Comparison of ENCODE assay signal across 8 cellular contexts in genomic region chr5:177302354-177303110, GRCh38. TPM values are rescaled to one million over a fixed set of nuclear protein-coding genes. Genes with fewer than 3 reads are reported as not detected.
DNase-seq lines count a peak whose midpoint lies in the region; ATAC-seq and TF ChIP-seq lines count a peak whose summit lies in the region.

No MANE protein-coding gene starts in this region.

- TF ChIP-seq POLR2A in tibial nerve (IDR thresholded peaks at IDR 0.05) = no peak

- H3K9ac ChIP-seq in BLaER1 (peak overlapping the region; percentile 92), HUES64 (ENCODE audit: low read depth, low read length) (peak overlapping the region; percentile 97; the same call in 1 of the 2 replicates)

- H3K27me3 ChIP-seq in BLaER1 = no peaks in the 10 kb centered on the region
- no peaks in the 10 kb centered on the region for H3K27me3 ChIP-seq in HUES64 (ENCODE audit: insufficient read depth, low read length)
- no peaks in the 10 kb centered on the region for H3K27me3 ChIP-seq in tibial nerve

- H3K36me3 ChIP-seq in BLaER1 (peaks cover 58% of the 10 kb centered on the region), HUES64 (ENCODE audit: insufficient read depth, low read length) (peaks cover 48% of the 10 kb centered on the region), tibial nerve (peaks cover 0 to 32% (median 0%) of the 10 kb centered on the region in 3 donors)

- peak overlapping the region; percentile 94 for H3K27ac ChIP-seq in BLaER1
- no peak overlapping the region for H3K27ac ChIP-seq in HUES64 (ENCODE audit: low read depth, low read length)
- H3K27ac ChIP-seq in tibial nerve = peak overlapping the region; percentile 18 to 89 (median 76)

- WGBS in HUES64 = 47% methylated on average over 24 of the region's 24 CpGs
- 21 to 22% methylated on average over 22 to 23 of the region's 24 CpGs for WGBS in tibial nerve, 2 donors

- peak overlapping the region; percentile 89 for H3K4me3 ChIP-seq in BLaER1
- peak overlapping the region; percentile 99 for H3K4me3 ChIP-seq in HUES64 (ENCODE audit: low read length)
- peak overlapping the region; percentile 56 to 94 (median 74) for H3K4me3 ChIP-seq in tibial nerve

- H3K9me3 ChIP-seq in BLaER1 (no peaks in the 10 kb centered on the region), HUES64 (ENCODE audit: insufficient read depth, low read depth, low read length) (no peaks in the 10 kb centered on the region), tibial nerve (no peaks in the 10 kb centered on the region)

- TF ChIP-seq CTCF in tibial nerve (IDR thresholded peaks at IDR 0.05) = no peak

- peaks cover 77% of the 10 kb centered on the region for H4K20me1 ChIP-seq in BLaER1

- H3K4me1 ChIP-seq in BLaER1 (peaks cover 84% of the 10 kb centered on the region), HUES64 (ENCODE audit: insufficient read depth, low read length) (peaks cover 25% of the 10 kb centered on the region), tibial nerve (peaks cover 0 to 64% (median 42%) of the 10 kb centered on the region in 4 donors)

- peak overlapping the region; percentile 100 for H3K4me2 ChIP-seq in BLaER1

- no peak for ATAC-seq in GM18907 (IDR thresholded peaks at IDR 0.05; ENCODE audit: unreplicated experiment)
- ATAC-seq in GM18519 (IDR thresholded peaks at IDR 0.05; ENCODE audit: low FRiP score, unreplicated experiment) = no peak
- ATAC-seq in GM21423 (IDR thresholded peaks at IDR 0.05; ENCODE audit: unreplicated experiment) = no peak

- DNase-seq in amniotic epithelial cell (ENCODE audit: low read depth) = peak; percentile 37
- peak; percentile 20 for DNase-seq in left kidney (ENCODE audit: low read depth, low spot score)
- DNase-seq in tibial nerve (ENCODE audit: low spot score in 2 of 2) = no peak

- no peak for TF ChIP-seq EP300 in tibial nerve (IDR thresholded peaks at IDR 0.05)

RNA-seq across cellular contexts. Expression of gene RAB24, which starts 1.0 kb away (rescaled TPM):
- 8.9 TPM for polyA plus RNA-seq in HUES64 (2013, experiment 1 of 2)
- polyA plus RNA-seq in HUES64 (2013, experiment 2 of 2) = 9.2 TPM
- total RNA-seq in tibial nerve = 10 to 100 TPM; 24.1 to 56.7 (median 35.4) TPM

RNA-seq across cellular contexts. Expression of gene PRELID1, which starts 1.1 kb away (rescaled TPM):
- 255 TPM for polyA plus RNA-seq in HUES64 (2013, experiment 1 of 2)
- polyA plus RNA-seq in HUES64 (2013, experiment 2 of 2) = 239 TPM
- 10 to 100 TPM; 52.6 to 87.0 (median 65.2) TPM for total RNA-seq in tibial nerve

RNA-seq across cellular contexts. Expression of gene MXD3, which starts 9.2 kb away (rescaled TPM):
- 7.1 TPM for polyA plus RNA-seq in HUES64 (2013, experiment 1 of 2)
- 11.2 TPM for polyA plus RNA-seq in HUES64 (2013, experiment 2 of 2)
- total RNA-seq in tibial nerve = 10 to 100 TPM in 2 of 4 donors, 1 to 10 TPM in 2; 5.2 to 33.9 (median 14.7) TPM

RNA-seq across cellular contexts. Expression of gene LMAN2, which starts 48.9 kb away (rescaled TPM):
- polyA plus RNA-seq in HUES64 (2013, experiment 1 of 2) = 124 TPM
- 117 TPM for polyA plus RNA-seq in HUES64 (2013, experiment 2 of 2)
- 100 to 1,000 TPM; 144 to 179 (median 154) TPM for total RNA-seq in tibial nerve

RNA-seq across cellular contexts. Expression of gene RGS14, which starts 55.2 kb away (rescaled TPM):
- polyA plus RNA-seq in HUES64 (2013, experiment 1 of 2) = 10.9 TPM
- 13.5 TPM for polyA plus RNA-seq in HUES64 (2013, experiment 2 of 2)
- total RNA-seq in tibial nerve = 10 to 100 TPM; 10.2 to 29.6 (median 16.4) TPM

Comparison
In these comparisons a context has a peak if more than half of its experiments do, and no peak if none do; other contexts are left out.
1. DNase-seq: peak in amniotic epithelial cell (single experiment) and left kidney (single experiment); none in tibial nerve (0 of 2).
2. Peak in every context shown above with its lines, with median percentiles within 50 percentile points of each other: H3K4me3 ChIP-seq.